In the genomic region with DNA sequence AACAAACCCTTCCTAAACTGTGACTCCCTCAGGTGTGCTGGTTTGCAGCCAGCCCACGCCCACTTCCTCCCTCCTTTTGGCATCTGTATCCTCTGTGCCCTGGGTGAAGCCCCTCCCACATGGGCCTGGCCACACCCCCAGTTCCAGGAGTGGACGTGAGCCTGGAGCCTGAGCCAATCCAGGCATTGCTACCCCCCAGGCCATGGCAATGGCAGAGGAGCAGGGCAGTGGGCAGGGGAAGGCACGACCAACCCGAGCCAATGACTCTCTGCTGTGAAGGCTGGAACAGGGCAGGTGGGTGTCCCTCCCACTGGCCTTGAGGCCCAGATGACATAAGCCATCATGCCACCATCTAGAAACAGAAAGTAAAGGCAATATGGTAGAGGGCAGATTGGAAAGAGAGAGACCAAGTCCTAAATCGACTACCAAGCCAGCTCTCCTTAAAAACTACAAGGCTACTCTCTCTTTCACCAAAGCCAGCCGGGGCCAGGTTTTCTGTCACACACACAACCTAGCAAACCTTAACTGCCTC, we compare ENCODE assay signal across 9 cellular contexts. TPM values are rescaled to one million over a fixed set of nuclear protein-coding genes. Genes with fewer than 3 reads are reported as not detected.
DNase-seq lines count a peak whose midpoint lies in the region; ATAC-seq and TF ChIP-seq lines count a peak whose summit lies in the region.
"Had no signal": no experiment of that assay in that cellular context is flagged by ENCODE, and none has a peak within 500 bp of the region (broad histone marks: within the 10 kb centered on the region; RNA-seq: fewer than 3 reads in every experiment).

No MANE protein-coding gene starts in this region.

- no peaks in the 10 kb centered on the region; the same call in 1 of the 2 replicates for H3K4me1 ChIP-seq in BE2C
- H3K4me1 ChIP-seq: adrenal gland had no signal

- H3K27me3 ChIP-seq in BE2C = no peaks in the 10 kb centered on the region
- H3K27me3 ChIP-seq: adrenal gland had no signal

- TF ChIP-seq CTCF in BE2C (IDR thresholded peaks at IDR 0.05; ENCODE audit: low read depth, low read length) = no peak
- TF ChIP-seq CTCF in GM13976 (IDR thresholded peaks at IDR 0.05; ENCODE audit: borderline replicate concordance, control extremely low read depth, extremely low read depth, insufficient read depth, missing control alignments) = no peak

- in situ Hi-C loops in GM13976 (cut with MboI; ENCODE audit: low sequenced_read_pairs, unreplicated experiment) = no loop called here

- no peaks in the 10 kb centered on the region for H3K9me3 ChIP-seq in BE2C

- DNase-seq in BE2C (peak; percentile 75), GM13976 (ENCODE audit: low spot score) (peak; percentile 40), SHP77 (lab: John Stamatoyannopoulos, UW) (peak; percentile 91 to 92), left colon (peak; percentile 37 to 53), Ammon's horn (ENCODE audit: low spot score) (no peak)

- intact Hi-C loops in left colon (cut with DNase I, micrococcal nuclease) = no loop called here

- no peak overlapping the region for H3K4me3 ChIP-seq in BE2C (ENCODE audit: low read depth, low read length)
- H3K4me3 ChIP-seq: adrenal gland had no signal

- no peaks in the 10 kb centered on the region for H3K36me3 ChIP-seq in BE2C
- H3K36me3 ChIP-seq: adrenal gland had no signal

- peak; percentile 63 for ATAC-seq in left colon
- no peak for ATAC-seq in HG02870 (IDR thresholded peaks at IDR 0.05; ENCODE audit: unreplicated experiment)
- ATAC-seq in HG02642 (IDR thresholded peaks at IDR 0.05; ENCODE audit: poor library complexity, unreplicated experiment) = no peak
- no peak for ATAC-seq in HG02840 (IDR thresholded peaks at IDR 0.05; ENCODE audit: low FRiP score, unreplicated experiment)

RNA-seq across cellular contexts. Expression of a gene that starts 18.6 kb away (rescaled TPM):
- polyA plus RNA-seq in BE2C (2012; ENCODE audit: insufficient read depth, insufficient read length, low read depth) = 4.3 TPM
- 10 to 100 TPM; 29.5 to 32.4 TPM for total RNA-seq in left colon
